Comparison of ENCODE assay signal across 14 cellular contexts in the genomic region with DNA sequence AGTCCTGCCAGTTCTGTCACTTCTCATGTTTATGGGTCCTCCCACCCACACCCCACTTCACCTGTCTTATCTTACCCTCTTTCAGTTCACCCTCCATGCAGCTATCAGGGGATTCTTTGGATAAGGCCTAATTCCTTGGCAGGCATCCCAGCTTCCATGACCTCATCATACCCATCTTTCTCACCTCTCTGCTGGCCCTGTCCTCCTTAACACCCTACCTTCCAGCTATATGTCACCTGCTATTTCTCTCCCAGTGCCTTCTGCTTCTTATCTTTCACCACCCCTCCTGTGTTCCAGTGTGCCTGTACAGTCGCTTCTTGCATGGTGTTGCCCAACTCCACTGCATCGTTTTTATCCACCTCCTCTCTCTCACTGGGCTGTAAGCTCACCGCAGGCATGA. TPM values are rescaled to one million over a fixed set of nuclear protein-coding genes. Genes with fewer than 3 reads are reported as not detected.
A peak's percentile ranks its signal among the peaks of the same experiment; 100 is the strongest.
DNase-seq lines count a peak whose midpoint lies in the region; ATAC-seq and TF ChIP-seq lines count a peak whose summit lies in the region.
"Had no signal": no experiment of that assay in that cellular context is flagged by ENCODE, and none has a peak within 500 bp of the region (broad histone marks: within the 10 kb centered on the region; RNA-seq: fewer than 3 reads in every experiment).

No MANE protein-coding gene starts in this region.

- H3K27me3 ChIP-seq in heart left ventricle = no peaks in the 10 kb centered on the region
- H3K27me3 ChIP-seq: neural progenitor cell, tibial nerve had no signal

- H3K9me3 ChIP-seq in T-helper 17 cell (ENCODE audit: control insufficient read depth, low read length, poor library complexity, severe bottlenecking) (no peaks in the 10 kb centered on the region), heart left ventricle (no peaks in the 10 kb centered on the region)
- H3K9me3 ChIP-seq: lower lobe of right lung, tibial nerve had no signal

- peaks cover 0 to 100% (median 99%) of the 10 kb centered on the region in 9 donors for H3K36me3 ChIP-seq in heart left ventricle

- H3K27me3 Mint-ChIP-seq in activated naive CD4-positive, alpha-beta T cell treated with anti-CD3 and anti-CD28 coated beads, Interleukin-2, amount 50 U/mL, for 24 hours = no peaks in the 10 kb centered on the region
- no peaks in the 10 kb centered on the region for H3K27me3 Mint-ChIP-seq in T-helper 17 cell
- H3K27me3 Mint-ChIP-seq in stimulated activated naive B cell treated with anti-CD40 and anti-IgM and Interleukin-4, amounts not matched to agents 10 μg/mL and 1 μg/mL and 100 μg/mL, for 72 hours = no peaks in the 10 kb centered on the region

- H3K27ac ChIP-seq in heart left ventricle = peak overlapping the region; percentile 42 to 84 (median 68)
- H3K27ac ChIP-seq: lower lobe of right lung, neural progenitor cell, tibial nerve had no signal

- ATAC-seq in T-helper 17 cell = no peak
- ATAC-seq in heart left ventricle = peak; percentile 89 to 95 (median 93)
- ATAC-seq in stimulated activated naive B cell treated with anti-CD40 and anti-IgM and Interleukin-4, amounts not matched to agents 10 μg/mL and 1 μg/mL and 100 μg/mL, for 72 hours (replicated peaks) = no peak
- no peak for ATAC-seq in HG02981 (IDR thresholded peaks at IDR 0.05; ENCODE audit: unreplicated experiment)
- ATAC-seq in HG03571 (IDR thresholded peaks at IDR 0.05; ENCODE audit: unreplicated experiment) = no peak
- no peak for ATAC-seq in GM21529 (IDR thresholded peaks at IDR 0.05; ENCODE audit: unreplicated experiment)
- ATAC-seq: lower lobe of right lung, sciatic nerve had no signal

- peaks cover 0 to 18% (median 0%) of the 10 kb centered on the region in 12 donors for H3K4me1 ChIP-seq in heart left ventricle
- H3K4me1 ChIP-seq: lower lobe of right lung, neural progenitor cell, tibial nerve had no signal

- peak overlapping the region; percentile 38 for H3K27ac Mint-ChIP-seq in activated naive CD4-positive, alpha-beta T cell treated with anti-CD3 and anti-CD28 coated beads, Interleukin-2, amount 50 U/mL, for 24 hours
- H3K27ac Mint-ChIP-seq in T-helper 17 cell = no peak overlapping the region
- H3K27ac Mint-ChIP-seq in stimulated activated naive B cell treated with anti-CD40 and anti-IgM and Interleukin-4, amounts not matched to agents 10 μg/mL and 1 μg/mL and 100 μg/mL, for 72 hours = peak overlapping the region; percentile 6
- H3K27ac Mint-ChIP-seq: neural progenitor cell had no signal

- H3K4me3 Mint-ChIP-seq in activated naive CD4-positive, alpha-beta T cell treated with anti-CD3 and anti-CD28 coated beads, Interleukin-2, amount 50 U/mL, for 24 hours = no peak overlapping the region
- H3K4me3 Mint-ChIP-seq in T-helper 17 cell = peak overlapping the region; percentile 67
- H3K4me3 Mint-ChIP-seq in stimulated activated naive B cell treated with anti-CD40 and anti-IgM and Interleukin-4, amounts not matched to agents 10 μg/mL and 1 μg/mL and 100 μg/mL, for 72 hours = no peak overlapping the region
- H3K4me3 Mint-ChIP-seq: neural progenitor cell had no signal

- TF ChIP-seq CTCF in heart left ventricle (IDR thresholded peaks at IDR 0.05) = no peak

- intact Hi-C loops in heart left ventricle (cut with DNase I) = no loop called here

- 42 to 57% (median 49%) methylated on average over 3 of the region's 3 CpGs for WGBS in heart left ventricle, 4 donors

- DNase-seq in activated naive CD4-positive, alpha-beta T cell treated with anti-CD3 and anti-CD28 coated beads, Interleukin-2, amount 50 U/mL, for 16 hours = no peak
- DNase-seq in T-helper 17 cell = no peak
- DNase-seq in heart left ventricle = peak in 4 of 5 donors; percentile 66 to 83 (median 70)
- DNase-seq in stimulated activated naive B cell treated with anti-CD40 and anti-IgM and Interleukin-4, amounts not matched to agents 10 μg/mL and 1 μg/mL and 100 μg/mL, for 72 hours = no peak
- DNase-seq: effector memory CD4-positive, alpha-beta T cell; lower lobe of right lung; MV-4-11 had no signal

- no peaks in the 10 kb centered on the region for H3K9me3 Mint-ChIP-seq in activated naive CD4-positive, alpha-beta T cell treated with anti-CD3 and anti-CD28 coated beads, Interleukin-2, amount 50 U/mL, for 24 hours
- H3K9me3 Mint-ChIP-seq in stimulated activated naive B cell treated with anti-CD40 and anti-IgM and Interleukin-4, amounts not matched to agents 10 μg/mL and 1 μg/mL and 100 μg/mL, for 72 hours = no peaks in the 10 kb centered on the region
- H3K9me3 Mint-ChIP-seq: neural progenitor cell had no signal

- H3K4me1 Mint-ChIP-seq in activated naive CD4-positive, alpha-beta T cell treated with anti-CD3 and anti-CD28 coated beads, Interleukin-2, amount 50 U/mL, for 24 hours = no peaks in the 10 kb centered on the region
- H3K4me1 Mint-ChIP-seq in T-helper 17 cell = peaks cover 2% of the 10 kb centered on the region
- no peaks in the 10 kb centered on the region for H3K4me1 Mint-ChIP-seq in stimulated activated naive B cell treated with anti-CD40 and anti-IgM and Interleukin-4, amounts not matched to agents 10 μg/mL and 1 μg/mL and 100 μg/mL, for 72 hours
- H3K4me1 Mint-ChIP-seq: neural progenitor cell had no signal

- peaks cover 13% of the 10 kb centered on the region for H3K36me3 Mint-ChIP-seq in activated naive CD4-positive, alpha-beta T cell treated with anti-CD3 and anti-CD28 coated beads, Interleukin-2, amount 50 U/mL, for 24 hours
- peaks cover 11% of the 10 kb centered on the region for H3K36me3 Mint-ChIP-seq in T-helper 17 cell (ENCODE audit: low read depth)
- H3K36me3 Mint-ChIP-seq in stimulated activated naive B cell treated with anti-CD40 and anti-IgM and Interleukin-4, amounts not matched to agents 10 μg/mL and 1 μg/mL and 100 μg/mL, for 72 hours = peaks cover 33 to 48% of the 10 kb centered on the region in 2 donors

- no peak overlapping the region for H3K4me3 ChIP-seq in heart left ventricle
- H3K4me3 ChIP-seq: lower lobe of right lung, neural progenitor cell, tibial nerve had no signal

- no peak for TF ChIP-seq POLR2A in heart left ventricle (IDR thresholded peaks at IDR 0.05)

RNA-seq across cellular contexts. Expression of a gene that starts 28.3 kb away (rescaled TPM):
- 100 to 1,000 TPM; 120 to 148 TPM for total RNA-seq in T-helper 17 cell
- 100 to 1,000 TPM; 168 to 233 (median 201) TPM for total RNA-seq in heart left ventricle
- 100 to 1,000 TPM; 222 to 292 TPM for polyA plus RNA-seq in heart left ventricle

RNA-seq across cellular contexts. Expression of a gene that starts 38.9 kb away (rescaled TPM):
- total RNA-seq in T-helper 17 cell = 10 to 100 TPM; 53.8 to 60.9 TPM
- total RNA-seq in heart left ventricle = 1 to 10 TPM in 3 of 9 donors, under 1 TPM in 2, not detected in 4; 0.40 to 2.3 (median 1.1) TPM
- under 1 TPM; 0.23 to 0.54 TPM for polyA plus RNA-seq in heart left ventricle

RNA-seq across cellular contexts. Expression of a gene that starts 39.3 kb away (rescaled TPM):
- total RNA-seq in T-helper 17 cell = 100 to 1,000 TPM; 147 to 165 TPM
- 100 to 1,000 TPM; 162 to 204 (median 176) TPM for total RNA-seq in heart left ventricle
- 100 to 1,000 TPM; 123 to 231 TPM for polyA plus RNA-seq in heart left ventricle

RNA-seq across cellular contexts. Expression of a gene that starts 39.6 kb away (rescaled TPM):
- total RNA-seq in T-helper 17 cell (10 to 100 TPM; 16.3 to 19.1 TPM), heart left ventricle (10 to 100 TPM; 29.0 to 51.0 (median 40.6) TPM)
- polyA plus RNA-seq in heart left ventricle = 10 to 100 TPM; 24.2 to 39.8 TPM

Comparison
In these comparisons a context has a peak if more than half of its experiments do, and no peak if none do; other contexts are left out.
1. DNase-seq: peak in heart left ventricle (4 of 5); none in activated naive CD4-positive, alpha-beta T cell treated with anti-CD3 and anti-CD28 coated beads, Interleukin-2, amount 50 U/mL, for 16 hours (single experiment), T-helper 17 cell (0 of 3) and stimulated activated naive B cell treated with anti-CD40 and anti-IgM and Interleukin-4, amounts not matched to agents 10 μg/mL and 1 μg/mL and 100 μg/mL, for 72 hours (single experiment).
2. ATAC-seq: peak in heart left ventricle (4 of 4); none in T-helper 17 cell (single experiment), stimulated activated naive B cell treated with anti-CD40 and anti-IgM and Interleukin-4, amounts not matched to agents 10 μg/mL and 1 μg/mL and 100 μg/mL, for 72 hours (0 of 2), HG02981 (single experiment), HG03571 (single experiment) and GM21529 (single experiment).
3. RNA of a gene that starts 38.9 kb away (total RNA-seq): 53.8 to 60.9 TPM in T-helper 17 cell; 0.40 to 2.3 TPM in heart left ventricle; every median in the first group is over 10 times any median in the second.